11 cellular contexts compared by ENCODE assay signal in the genomic region with DNA sequence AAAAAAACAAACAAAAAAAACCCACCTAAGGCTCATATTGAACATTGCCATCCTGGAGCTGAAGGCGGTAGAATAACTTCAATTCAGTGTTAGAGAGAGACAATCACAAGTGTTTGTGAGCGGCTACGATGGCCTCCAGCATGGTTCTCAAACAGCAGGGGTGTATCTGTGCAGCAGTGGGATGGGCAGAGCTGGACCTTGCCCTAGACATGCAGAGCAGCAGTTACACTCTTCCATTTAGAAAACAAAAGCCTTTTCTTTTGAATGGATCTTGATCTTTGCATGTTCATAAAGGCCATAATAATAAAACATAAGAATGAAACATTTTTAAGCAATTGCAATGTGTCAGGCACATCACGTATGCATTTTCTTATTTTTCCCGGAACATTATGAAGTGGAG. TPM values are rescaled to one million over a fixed set of nuclear protein-coding genes. Genes with fewer than 3 reads are reported as not detected.
A peak's percentile ranks its signal among the peaks of the same experiment; 100 is the strongest.
DNase-seq lines count a peak whose midpoint lies in the region; ATAC-seq and TF ChIP-seq lines count a peak whose summit lies in the region.
"Had no signal": no experiment of that assay in that cellular context is flagged by ENCODE, and none has a peak within 500 bp of the region (broad histone marks: within the 10 kb centered on the region; RNA-seq: fewer than 3 reads in every experiment).

No MANE protein-coding gene starts in this region.

- WGBS in stomach, 5 donors, result 82 to 92% (median 86%) methylated on average over 5 of the region's 5 CpGs
- WGBS in smooth muscle cell (ENCODE audit: low lambda C conversion rate), result 99% methylated on average over 5 of the region's 5 CpGs

- peak overlapping the region; percentile 20 for H3K27ac Mint-ChIP-seq in activated T-cell treated with anti-CD3 and anti-CD28 coated beads, Interleukin-2, amount 50 U/mL, for 72 hours

- peaks cover 0 to 1% of the 10 kb centered on the region in 2 donors for H3K36me3 Mint-ChIP-seq in activated T-cell treated with anti-CD3 and anti-CD28 coated beads, Interleukin-2, amount 50 U/mL, for 72 hours (ENCODE audit: insufficient read depth in 2 of 2)

- POLR2A ChIA-PET in Panc1 (lab: Charles Lee), result no interaction called here

- H3K4me2 ChIP-seq in smooth muscle cell, result no peak overlapping the region

- BruUV-seq in Panc1 (replicated peaks; lab: Mats Ljungman, UMichigan), result no TSS peak

- H3F3A ChIP-seq in smooth muscle cell (ENCODE audit: low read depth), result peaks cover 2% of the 10 kb centered on the region

- no peaks in the 10 kb centered on the region for H3K9me3 Mint-ChIP-seq in activated T-cell treated with anti-CD3 and anti-CD28 coated beads, Interleukin-2, amount 50 U/mL, for 72 hours

- TF ChIP-seq CTCF in Panc1 (IDR thresholded peaks at IDR 0.05) (no peak), stomach (IDR thresholded peaks at IDR 0.05) (no peak), smooth muscle cell (IDR thresholded peaks at IDR 0.05; ENCODE audit: borderline replicate concordance, insufficient read depth, poor library complexity, severe bottlenecking) (no peak)

- no peak overlapping the region for H3K9ac ChIP-seq in smooth muscle cell (ENCODE audit: low read depth)

- ATAC-seq in activated T-cell treated with anti-CD3 and anti-CD28 coated beads, Interleukin-2, amount 50 U/mL, for 72 hours (replicated peaks in 1 of 2), result no peak
- no peak for ATAC-seq in Panc1
- peak; percentile 46 for ATAC-seq in left lobe of liver
- ATAC-seq in HG03469 (IDR thresholded peaks at IDR 0.05; ENCODE audit: unreplicated experiment), result no peak

- no peaks in the 10 kb centered on the region for H4K20me1 ChIP-seq in smooth muscle cell (ENCODE audit: low read depth)

- H3K79me2 ChIP-seq in smooth muscle cell (ENCODE audit: low read depth), result no peaks in the 10 kb centered on the region

- CTCF ChIA-PET in Panc1 (lab: Charles Lee), result no interaction called here

- H3K27me3 Mint-ChIP-seq in activated T-cell treated with anti-CD3 and anti-CD28 coated beads, Interleukin-2, amount 50 U/mL, for 72 hours (ENCODE audit: low read depth), result no peaks in the 10 kb centered on the region

- no peak for DNase-seq in activated T-cell treated with anti-CD3 and anti-CD28 coated beads, Interleukin-2, amount 50 U/mL, for 72 hours
- DNase-seq in activated T-cell treated with anti-CD3 and anti-CD28 coated beads, Interleukin-2, amount 50 U/mL, for 48 hours, result no peak
- DNase-seq in Panc1 (ENCODE audit: low read depth, low spot score) (no peak), left lobe of liver (ENCODE audit: low spot score) (no peak), stomach (no peak), smooth muscle cell (lab: John Stamatoyannopoulos, UW; ENCODE audit: unreplicated experiment) (no peak)
- no peak for DNase-seq in activated CD4-positive, CD25-positive, alpha-beta regulatory T cell (lab: John Stamatoyannopoulos, UW)
- DNase-seq: C1 segment of cervical spinal cord, NCI-H187 treated with DMSO at 0.1 percent for 48 hours, NCI-H2171 had no signal

- H3K9me3 ChIP-seq in Panc1 (ENCODE audit: control insufficient read depth, insufficient read depth, low read depth, low read length) (no peaks in the 10 kb centered on the region), stomach (no peaks in the 10 kb centered on the region), smooth muscle cell (replicated peaks; ENCODE audit: low read depth) (no peaks in the 10 kb centered on the region)

- intact Hi-C loops in Panc1 (cut with micrococcal nuclease; ENCODE audit: unreplicated experiment) (loop anchor here (5.0 kb wide), 1 partner anchor 48 kb away; the partner anchor contains the start of gene ARHGAP26), stomach (cut with DNase I; ENCODE audit: low total_unique reads) (no loop called here)

- peaks cover 85% of the 10 kb centered on the region for H3K4me1 Mint-ChIP-seq in activated T-cell treated with anti-CD3 and anti-CD28 coated beads, Interleukin-2, amount 50 U/mL, for 72 hours (ENCODE audit: low read depth)

- H3K27me3 ChIP-seq in Panc1 (ENCODE audit: control insufficient read depth, insufficient read depth, low read length) (no peaks in the 10 kb centered on the region), stomach (no peaks in the 10 kb centered on the region), smooth muscle cell (ENCODE audit: low read depth) (no peaks in the 10 kb centered on the region)

- H3K4me1 ChIP-seq in Panc1 (ENCODE audit: control insufficient read depth, insufficient read depth, low read length) (peaks cover 95% of the 10 kb centered on the region), stomach (peaks cover 63 to 95% (median 74%) of the 10 kb centered on the region in 4 donors), smooth muscle cell (ENCODE audit: low read depth) (no peaks in the 10 kb centered on the region)

- TF ChIP-seq POLR2A in stomach (IDR thresholded peaks at IDR 0.05), result no peak

- H3K36me3 ChIP-seq in Panc1 (ENCODE audit: control insufficient read depth, insufficient read depth, low read length) (no peaks in the 10 kb centered on the region), stomach (no peaks in the 10 kb centered on the region), smooth muscle cell (ENCODE audit: low read depth) (no peaks in the 10 kb centered on the region)

- no peak for TF ChIP-seq EP300 in stomach (IDR thresholded peaks at IDR 0.05)

- peak overlapping the region in 1 of 2 donors; percentile 19 for H3K4me3 Mint-ChIP-seq in activated T-cell treated with anti-CD3 and anti-CD28 coated beads, Interleukin-2, amount 50 U/mL, for 72 hours

- H3K27ac ChIP-seq in Panc1 (ENCODE audit: low read length) (peak overlapping the region; percentile 99), stomach (peak overlapping the region in 3 of 5 donors; percentile 58 to 86 (median 69)), smooth muscle cell (ENCODE audit: low read depth) (no peak overlapping the region)

- in situ Hi-C loops in Panc1 (cut with HindIII; ENCODE audit: low pct_unique_long_range_greater_than_20kb, low sequenced_read_pairs), result no loop called here

- no peak overlapping the region for H3K4me3 ChIP-seq in Panc1 (ENCODE audit: low read depth in 2 of 2, low read length in 2 of 2)
- no peak overlapping the region for H3K4me3 ChIP-seq in stomach
- H3K4me3 ChIP-seq in smooth muscle cell, result no peak overlapping the region

- no peak overlapping the region for H2AFZ ChIP-seq in smooth muscle cell (ENCODE audit: low read depth)

RNA-seq across cellular contexts. Expression of gene ARHGAP26, which starts 50.3 kb away (rescaled TPM):
- 10 to 100 TPM; 24.0 to 24.3 TPM for total RNA-seq in activated T-cell treated with anti-CD3 and anti-CD28 coated beads, Interleukin-2, amount 50 U/mL, for 72 hours
- total RNA-seq in Panc1 (2021; ENCODE audit: unreplicated experiment), result 65.5 TPM
- 24.0 TPM for polyA plus RNA-seq in Panc1 (2012; ENCODE audit: insufficient read length)
- 7.4 TPM for total RNA-seq in left lobe of liver
- 100 to 1,000 TPM in 1 of 5 donors, 10 to 100 TPM in 4; 26.8 to 115 (median 70.7) TPM for total RNA-seq in stomach
- 1 to 10 TPM; 4.0 to 4.5 (median 4.4) TPM for polyA plus RNA-seq in stomach
- 5.1 and 6.4 TPM in 2 replicates for total RNA-seq in smooth muscle cell
- polyA plus RNA-seq in smooth muscle cell, result 2.1 and 2.2 TPM in 2 replicates
